Comparison of ENCODE assay signal across 8 cellular contexts in the genomic region with DNA sequence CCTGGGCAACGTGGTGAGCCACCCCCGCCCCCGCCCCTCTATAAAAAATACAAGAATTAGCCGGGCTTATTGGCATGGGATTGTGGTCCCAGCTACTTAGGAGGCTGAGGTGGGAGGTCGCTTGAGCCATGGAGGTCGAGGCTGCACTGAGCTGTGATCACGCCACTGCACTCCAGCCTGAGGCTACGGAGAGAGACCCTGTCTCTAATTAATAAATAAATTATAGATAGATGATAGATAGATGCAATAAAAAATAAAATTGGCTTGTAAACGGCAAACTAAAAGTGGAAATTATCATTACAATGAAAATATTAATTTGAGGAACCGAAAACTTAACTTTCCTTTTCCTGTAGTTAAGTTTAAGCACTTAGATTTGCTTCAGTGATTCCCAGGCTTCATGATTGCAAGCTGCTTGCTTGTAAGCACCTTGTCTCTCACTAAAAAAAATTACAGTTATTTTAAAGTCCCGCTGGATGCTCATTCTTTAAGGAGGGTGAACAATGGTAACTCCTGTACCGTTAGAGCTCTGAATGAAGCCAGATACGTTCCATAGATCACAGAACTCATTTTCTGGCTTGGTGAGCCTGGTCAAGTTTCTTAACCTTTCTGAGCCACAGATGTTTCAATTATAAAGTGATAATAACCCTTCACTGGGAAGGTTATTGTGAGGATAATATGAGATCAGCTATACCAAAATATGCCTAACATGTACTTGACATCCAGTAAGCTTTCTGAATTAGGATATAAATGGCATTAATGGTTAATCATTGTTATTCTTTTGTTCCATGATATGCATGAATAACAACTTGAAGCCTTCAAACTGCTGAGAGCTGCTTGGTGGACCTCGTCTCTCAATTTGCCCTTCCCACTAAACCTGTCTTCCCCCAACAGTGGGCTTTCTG. TPM values are rescaled to one million over a fixed set of nuclear protein-coding genes. Genes with fewer than 3 reads are reported as not detected.
A peak's percentile ranks its signal among the peaks of the same experiment; 100 is the strongest.
DNase-seq lines count a peak whose midpoint lies in the region; ATAC-seq, FAIRE-seq and TF ChIP-seq lines count a peak whose summit lies in the region.

No MANE protein-coding gene starts in this region.

- H4K20me1 ChIP-seq in mammary epithelial cell (ENCODE audit: insufficient read depth, low read length) = no peaks in the 10 kb centered on the region

- TF ChIP-seq CTCF in BE2C (IDR thresholded peaks at IDR 0.05; ENCODE audit: low read depth, low read length) (no peak), mammary epithelial cell (conservative IDR thresholded peaks at IDR 0.05 in 1 of 2, IDR thresholded peaks at IDR 0.05 in 1 of 2; ENCODE audit: extremely low read depth in 1 of 2, insufficient read depth in 1 of 2, low read depth in 1 of 2, low read length in 2 of 2) (no peak)

- no peak for FAIRE-seq in HTR-8/SVneo (lab: Jason Lieb, UNC)

- ATAC-seq in GM18907 (IDR thresholded peaks at IDR 0.05; ENCODE audit: unreplicated experiment) (peak; percentile 40), HG03520 (IDR thresholded peaks at IDR 0.05; ENCODE audit: unreplicated experiment) (peak; percentile 39), HG03439 (IDR thresholded peaks at IDR 0.05; ENCODE audit: unreplicated experiment) (no peak)

- intact Hi-C loops in mammary epithelial cell (cut with micrococcal nuclease) = loop anchor here (1.0 to 5.0 kb wide), 6 partner anchors 81 to 490 kb away; a partner anchor contains a TSS

- 56% methylated on average over 8 of the region's 14 CpGs for WGBS in mammary epithelial cell (ENCODE audit: low coverage, missing lambda C conversion rate)

- H3K79me2 ChIP-seq in mammary epithelial cell (ENCODE audit: insufficient read depth, low read length) = no peaks in the 10 kb centered on the region

- H3K4me1 ChIP-seq in BE2C (no peaks in the 10 kb centered on the region), mammary epithelial cell (ENCODE audit: insufficient read depth, low read length) (peaks cover 14% of the 10 kb centered on the region), muscle layer of colon (ENCODE audit: insufficient read depth, low read length) (peaks cover 9% of the 10 kb centered on the region)

- no peaks in the 10 kb centered on the region for H3K27me3 ChIP-seq in BE2C
- no peaks in the 10 kb centered on the region for H3K27me3 ChIP-seq in mammary epithelial cell (ENCODE audit: insufficient read depth, low read length)
- H3K27me3 ChIP-seq in muscle layer of colon (ENCODE audit: control insufficient read depth in 1 of 2, insufficient read depth in 2 of 2, low read length in 2 of 2) = no peaks in the 10 kb centered on the region

- H3K4me3 ChIP-seq in BE2C (ENCODE audit: low read depth, low read length) = peak overlapping the region; percentile 70
- peak overlapping the region; percentile 64 to 79 (median 68) for H3K4me3 ChIP-seq in mammary epithelial cell (replicated peaks in 1 of 3; ENCODE audit: insufficient read depth in 1 of 3, low read depth in 2 of 3, low read length in 3 of 3)
- H3K4me3 ChIP-seq in muscle layer of colon (ENCODE audit: low read depth in 1 of 2, low read length in 2 of 2) = peak overlapping the region; percentile 45 to 95

- H2AFZ ChIP-seq in mammary epithelial cell (ENCODE audit: low read depth, low read length) = peak overlapping the region; percentile 98

- dilution Hi-C loops in mammary epithelial cell (cut with HindIII; ENCODE audit: low sequenced_read_pairs) = no loop called here

- H3K27ac ChIP-seq in mammary epithelial cell (ENCODE audit: insufficient read depth, low read depth, low read length) (no peak overlapping the region), muscle layer of colon (ENCODE audit: low read depth, low read length) (peak overlapping the region; percentile 59)

- CTCF ChIA-PET in mammary epithelial cell (lab: Charles Lee; ENCODE audit: low non-redundant PET) = no interaction called here

- H3K36me3 ChIP-seq in BE2C = no peaks in the 10 kb centered on the region
- H3K36me3 ChIP-seq in mammary epithelial cell (ENCODE audit: insufficient read depth, low read length) = no peaks in the 10 kb centered on the region
- H3K36me3 ChIP-seq in muscle layer of colon (ENCODE audit: insufficient read depth, low read length) = no peaks in the 10 kb centered on the region

- no TSS peak for BruUV-seq in mammary epithelial cell (replicated peaks; lab: Mats Ljungman, UMichigan)

- H3K4me2 ChIP-seq in mammary epithelial cell (ENCODE audit: insufficient read depth, low read depth, low read length) = peak overlapping the region; percentile 95

- H3K9me3 ChIP-seq in BE2C (no peaks in the 10 kb centered on the region), mammary epithelial cell (replicated peaks; ENCODE audit: insufficient read depth, low read length) (no peaks in the 10 kb centered on the region), muscle layer of colon (ENCODE audit: low read length) (no peaks in the 10 kb centered on the region)

- DNase-seq in BE2C (no peak), mammary epithelial cell (no peak), Ammon's horn (ENCODE audit: low spot score) (no peak), HTR-8/SVneo (ENCODE audit: insufficient read length, low spot score) (no peak)

- in situ Hi-C loops in mammary epithelial cell (cut with MboI; ENCODE audit: low sequenced_read_pairs in 2 of 2) = loop anchor here (25.0 kb wide), 2 partner anchors 481 to 506 kb away; no protein-coding TSS in a partner anchor

- H3K9ac ChIP-seq in mammary epithelial cell (ENCODE audit: insufficient read depth, low read length) (no peak overlapping the region), muscle layer of colon (ENCODE audit: low read length) (peak overlapping the region; percentile 44)

RNA-seq across cellular contexts. Expression of a gene that starts 9.4 kb away (rescaled TPM):
- 185 TPM for polyA plus RNA-seq in BE2C (2012; ENCODE audit: insufficient read depth, insufficient read length, low read depth)
- total RNA-seq in mammary epithelial cell = 100 to 1,000 TPM; 169 to 171 TPM
- 106 TPM for polyA plus RNA-seq in mammary epithelial cell
- 141 TPM for polyA minus RNA-seq in mammary epithelial cell

RNA-seq across cellular contexts. Expression of a gene that starts 44.5 kb away (rescaled TPM):
- polyA plus RNA-seq in BE2C (2012; ENCODE audit: insufficient read depth, insufficient read length, low read depth) = 6.1 TPM
- total RNA-seq in mammary epithelial cell = 10 to 100 TPM; 23.1 to 63.0 TPM
- polyA plus RNA-seq in mammary epithelial cell = 34.0 TPM
- 14.2 TPM for polyA minus RNA-seq in mammary epithelial cell
